20 cellular contexts compared by ENCODE assay signal in genomic region chr4:93334003-93334402, GRCh38.
DNase-seq lines count a peak whose midpoint lies in the region; ATAC-seq and TF ChIP-seq lines count a peak whose summit lies in the region.
"Had no signal": no experiment of that assay in that cellular context is flagged by ENCODE, and none has a peak within 500 bp of the region (broad histone marks: within the 10 kb centered on the region; RNA-seq: fewer than 3 reads in every experiment).

No MANE protein-coding gene starts in this region.

- no peak overlapping the region for H3K4me2 ChIP-seq in MM.1S (ENCODE audit: low read depth, low read length)
- H3K4me2 ChIP-seq: GM23338 had no signal

- H3K9me3 ChIP-seq in MM.1S (replicated peaks; ENCODE audit: insufficient read depth, low read length), result no peaks in the 10 kb centered on the region
- H3K9me3 ChIP-seq in left ventricle myocardium inferior (replicated peaks), result no peaks in the 10 kb centered on the region
- H3K9me3 ChIP-seq: gastrocnemius medialis had no signal

- H3K4me1 ChIP-seq in MM.1S (ENCODE audit: low read length) (no peaks in the 10 kb centered on the region), left ventricle myocardium inferior (no peaks in the 10 kb centered on the region)
- H3K4me1 ChIP-seq: gastrocnemius medialis had no signal

- H3K36me3 ChIP-seq in MM.1S (replicated peaks; ENCODE audit: insufficient read depth, low read length) (no peaks in the 10 kb centered on the region), left ventricle myocardium inferior (no peaks in the 10 kb centered on the region)
- H3K36me3 ChIP-seq: gastrocnemius medialis had no signal

- TF ChIP-seq CTCF in MM.1S (IDR thresholded peaks at IDR 0.05; ENCODE audit: low read length), result no peak
- no peak for TF ChIP-seq CTCF in left ventricle myocardium inferior (IDR thresholded peaks at IDR 0.05; ENCODE audit: borderline replicate concordance)

- no peaks in the 10 kb centered on the region for H3K27me3 ChIP-seq in MM.1S (replicated peaks; ENCODE audit: insufficient read depth, low read length)
- no peaks in the 10 kb centered on the region for H3K27me3 ChIP-seq in left ventricle myocardium inferior (ENCODE audit: low read depth)
- H3K27me3 ChIP-seq: gastrocnemius medialis had no signal

- no peaks in the 10 kb centered on the region for H3F3A ChIP-seq in MM.1S (ENCODE audit: insufficient read depth, low read length)

- H3K9ac ChIP-seq in MM.1S (ENCODE audit: low read length), result no peak overlapping the region

- H3K27ac ChIP-seq in MM.1S (ENCODE audit: low read length) (no peak overlapping the region), left ventricle myocardium inferior (replicated peaks) (no peak overlapping the region)
- H3K27ac ChIP-seq: gastrocnemius medialis had no signal

- no peaks in the 10 kb centered on the region for H3K79me2 ChIP-seq in MM.1S (ENCODE audit: low read length)

- no peak overlapping the region for H2AFZ ChIP-seq in MM.1S (ENCODE audit: low read length)
- H2AFZ ChIP-seq: GM23338 had no signal

- ATAC-seq in GM18502 (IDR thresholded peaks at IDR 0.05; ENCODE audit: poor library complexity, unreplicated experiment) (peak; percentile 97), GM19468 (IDR thresholded peaks at IDR 0.05; ENCODE audit: extremely low read depth, unreplicated experiment) (peak; percentile 93), HG02973 (IDR thresholded peaks at IDR 0.05; ENCODE audit: unreplicated experiment) (peak; percentile 91)
- ATAC-seq: gastrocnemius medialis; GM23338; K562; left colon; stimulated activated naive CD8-positive, alpha-beta T cell treated with anti-CD3 and anti-CD28 coated beads, Interleukin-15, amount 100 ng/mL, for 72 hours had no signal

- peak; percentile 18 for DNase-seq in MM.1S
- DNase-seq in left ventricle myocardium inferior, result no peak
- no peak for DNase-seq in NCI-H1048 (lab: John Stamatoyannopoulos, UW)
- DNase-seq in amygdala (lab: John Stamatoyannopoulos, UW), result no peak
- no peak for DNase-seq in SKM-1 treated with dmso at 0.1 percent for 144 hours (lab: John Stamatoyannopoulos, UW; ENCODE audit: unreplicated experiment)
- DNase-seq: activated CD4-positive, alpha-beta memory T cell treated with anti-CD3 and anti-CD28 coated beads for 36 hours; activated naive CD8-positive, alpha-beta T cell treated with anti-CD3 and anti-CD28 coated beads for 36 hours; AML-193; cortex of kidney; gastrocnemius medialis; GDM1; left colon; NCI-H226; nucleus accumbens; stimulated activated naive CD8-positive, alpha-beta T cell treated with anti-CD3 and anti-CD28 coated beads, Interleukin-15, amount 100 ng/mL, for 72 hours had no signal

- H4K20me1 ChIP-seq in MM.1S (ENCODE audit: insufficient read depth, low read length), result no peaks in the 10 kb centered on the region

- no peaks in the 10 kb centered on the region for H3K9me2 ChIP-seq in MM.1S (replicated peaks; ENCODE audit: insufficient read depth, low read length)

- intact Hi-C loops in left ventricle myocardium inferior (cut with micrococcal nuclease), result no loop called here

- H3K4me3 ChIP-seq in MM.1S (ENCODE audit: low read length) (no peak overlapping the region), left ventricle myocardium inferior (no peak overlapping the region)
- H3K4me3 ChIP-seq: gastrocnemius medialis, GM23338, K562 had no signal
